ENCODE assay signal across 8 cellular contexts in the genomic region with DNA sequence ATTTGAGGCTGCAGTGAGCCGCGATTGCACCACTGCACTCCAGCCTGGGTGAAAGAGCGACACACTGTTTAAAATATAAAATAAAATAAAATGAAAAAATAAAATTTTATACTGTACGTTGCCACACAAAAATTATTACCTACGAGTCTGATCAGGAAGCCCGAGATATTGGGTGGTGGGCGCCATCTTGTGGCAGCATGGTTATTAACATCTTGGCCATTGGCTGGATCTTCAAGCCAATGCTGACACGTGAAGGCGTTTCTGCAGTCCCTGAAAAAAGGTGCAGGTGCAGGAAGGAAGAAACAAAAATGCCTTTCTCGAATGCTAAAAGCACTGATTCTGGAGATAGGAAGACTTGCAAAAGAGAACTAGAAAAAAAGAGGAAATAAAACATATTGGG. TPM values are rescaled to one million over a fixed set of nuclear protein-coding genes. Genes with fewer than 3 reads are reported as not detected.
A peak's percentile ranks its signal among the peaks of the same experiment; 100 is the strongest.
DNase-seq lines count a peak whose midpoint lies in the region; ATAC-seq and TF ChIP-seq lines count a peak whose summit lies in the region.

No MANE protein-coding gene starts in this region.

- intact Hi-C loops in lower lobe of right lung (cut with DNase I): no loop called here

- no peaks in the 10 kb centered on the region for H3K9me3 ChIP-seq in lower lobe of right lung

- ATAC-seq in GM19023 (IDR thresholded peaks at IDR 0.05; ENCODE audit: unreplicated experiment): peak; percentile 58
- ATAC-seq in lower lobe of right lung: peak in 1 of 2 donors; percentile 75
- ATAC-seq in HG02610 (IDR thresholded peaks at IDR 0.05; ENCODE audit: unreplicated experiment): no peak

- H3K4me1 ChIP-seq in lower lobe of right lung: no peaks in the 10 kb centered on the region

- no peaks in the 10 kb centered on the region for H3K36me3 ChIP-seq in lower lobe of right lung

- DNase-seq in AG08396 (ENCODE audit: low spot score) (peak; percentile 66), NCI-H1694 treated with DMSO at 0.1 percent for 48 hours (lab: John Stamatoyannopoulos, UW) (peak; percentile 10), choroid plexus epithelial cell (ENCODE audit: low read depth) (peak; percentile 64), lower lobe of right lung (peak; percentile 62)
- DNase-seq in activated CD4-positive, alpha-beta T cell treated with anti-CD3 and anti-CD28 coated beads for 48 hours: peak; percentile 78
- DNase-seq in stimulated activated CD8-positive, alpha-beta memory T cell treated with anti-CD3 and anti-CD28 coated beads, Interleukin-15, amount 100 ng/mL, for 24 hours (ENCODE audit: low read depth): peak; percentile 13

- no peak overlapping the region for H3K4me3 ChIP-seq in choroid plexus epithelial cell (ENCODE audit: low read depth, low read length)
- H3K4me3 ChIP-seq in lower lobe of right lung: no peak overlapping the region

- no peaks in the 10 kb centered on the region for H3K27me3 ChIP-seq in lower lobe of right lung (ENCODE audit: low read depth)

- TF ChIP-seq CTCF in choroid plexus epithelial cell (conservative IDR thresholded peaks at IDR 0.05; ENCODE audit: low read depth, low read length) (peak; percentile 67), lower lobe of right lung (IDR thresholded peaks at IDR 0.05) (peak; percentile 61)

- no peak overlapping the region for H3K27ac ChIP-seq in lower lobe of right lung

RNA-seq across cellular contexts. Expression of a gene that starts 4.9 kb away (rescaled TPM):
- total RNA-seq in lower lobe of right lung: 35.4 TPM

RNA-seq across cellular contexts. Expression of a gene that starts 34.6 kb away (rescaled TPM):
- total RNA-seq in lower lobe of right lung: 7.8 TPM

Comparison
In these comparisons a context has a peak if more than half of its experiments do, and no peak if none do; other contexts are left out.
1. DNase-seq: peak in every context shown above with its lines; median percentile 78 in activated CD4-positive, alpha-beta T cell treated with anti-CD3 and anti-CD28 coated beads for 48 hours; 66 in AG08396; 64 in choroid plexus epithelial cell; 62 in lower lobe of right lung; 13 in stimulated activated CD8-positive, alpha-beta memory T cell treated with anti-CD3 and anti-CD28 coated beads, Interleukin-15, amount 100 ng/mL, for 24 hours; 10 in NCI-H1694 treated with DMSO at 0.1 percent for 48 hours.